1 cellular context compared by ENCODE assay signal in the genomic region with DNA sequence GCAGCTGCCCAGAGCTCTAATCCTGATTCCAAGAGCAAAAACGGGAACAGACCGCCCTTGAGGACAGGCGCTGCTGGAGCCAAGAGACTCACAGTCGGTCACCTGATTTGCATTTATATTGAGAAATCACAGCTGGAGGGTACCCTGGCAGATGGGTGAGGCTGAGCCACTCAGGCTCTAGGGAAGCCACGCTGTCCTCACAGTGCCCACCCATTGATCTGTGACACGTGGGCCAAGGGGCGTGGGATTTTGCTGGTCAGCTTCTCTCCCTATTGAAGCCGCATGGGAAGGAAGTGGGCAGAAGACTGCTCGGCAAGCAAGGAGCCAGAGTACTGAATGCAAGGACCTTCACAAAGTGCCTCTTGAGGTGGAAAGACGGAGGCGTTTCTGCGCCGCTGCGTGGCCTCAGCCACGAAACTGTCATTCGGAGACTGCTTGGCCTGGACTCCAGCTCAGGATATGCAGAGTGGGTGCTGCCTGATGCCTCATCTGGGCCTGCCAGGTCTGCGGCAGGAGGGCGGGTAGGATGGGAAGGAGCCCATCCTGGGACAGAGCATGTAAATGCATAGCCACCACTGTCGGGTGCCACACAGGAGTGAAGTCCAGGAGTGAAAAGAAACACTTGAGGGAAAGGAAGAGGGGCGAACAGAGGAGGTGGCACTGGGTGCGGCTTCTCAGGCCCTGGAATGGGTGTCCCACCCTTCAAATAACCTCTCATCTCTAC.
TF ChIP-seq lines count a peak whose summit lies in the region.

No MANE protein-coding gene starts in this region.

TF ChIP-seq in GM23338, 12 proteins besides CTCF, POLR2A, EP300 and RAD21 (continued from another document):
- TF ChIP-seq EZH2phosphoT487 (IDR thresholded peaks at IDR 0.05; ENCODE audit: unreplicated experiment) (no peak), ZNF331 (CRISPR knock-in tag; IDR thresholded peaks at IDR 0.05; ENCODE audit: low read depth) (no peak), JUNB (IDR thresholded peaks at IDR 0.05; ENCODE audit: unreplicated experiment) (no peak), ZNF114 (CRISPR knock-in tag; IDR thresholded peaks at IDR 0.05) (no peak)
